15 cellular contexts compared by ENCODE assay signal in genomic region chr22:22062306-22062793, GRCh38.
DNase-seq lines count a peak whose midpoint lies in the region; ATAC-seq, FAIRE-seq and TF ChIP-seq lines count a peak whose summit lies in the region.
"Had no signal": no experiment of that assay in that cellular context is flagged by ENCODE, and none has a peak within 500 bp of the region (broad histone marks: within the 10 kb centered on the region; RNA-seq: fewer than 3 reads in every experiment).

No MANE protein-coding gene starts in this region.

- no peak overlapping the region for H3K4me2 ChIP-seq in K562 (ENCODE audit: insufficient read depth, low read length)

- POLR2A ChIA-PET in K562 (lab: Yijun Ruan, JAX) = interaction anchor here (0.6 to 12.9 kb wide), 15 partner anchors 8 to 883 kb away, joined by 3 to 110 read pairs (median 3); no protein-coding TSS in a partner anchor
- POLR2A ChIA-PET in CD8-positive, alpha-beta T cell (lab: Charles Lee) = no interaction called here

- peaks cover 47% of the 10 kb centered on the region for H3K4me1 Mint-ChIP-seq in CD14-positive monocyte
- no peaks in the 10 kb centered on the region for H3K4me1 Mint-ChIP-seq in CD8-positive, alpha-beta T cell (ENCODE audit: low read depth)

- H3K79me2 ChIP-seq in K562 (ENCODE audit: control insufficient read depth, insufficient read depth, low read length) = no peaks in the 10 kb centered on the region

- H3K9me3 Mint-ChIP-seq in CD14-positive monocyte = peaks cover 0 to 2% (median 0%) of the 10 kb centered on the region in 7 donors
- no peaks in the 10 kb centered on the region for H3K9me3 Mint-ChIP-seq in CD8-positive, alpha-beta T cell

- H3K27me3 Mint-ChIP-seq in CD14-positive monocyte (ENCODE audit: low read depth in 3 of 3) = peaks cover 0 to 3% (median 2%) of the 10 kb centered on the region in 3 donors
- H3K27me3 Mint-ChIP-seq in CD8-positive, alpha-beta T cell (ENCODE audit: low read depth) = peaks cover 32% of the 10 kb centered on the region

- in situ Hi-C loops in K562 (cut with MboI) = no loop called here

- H3K4me3 Mint-ChIP-seq in CD14-positive monocyte = peak overlapping the region in 1 of 2 donors; percentile 16
- H3K4me3 Mint-ChIP-seq in CD8-positive, alpha-beta T cell = no peak overlapping the region
- H3K4me3 Mint-ChIP-seq: H9 had no signal

- FAIRE-seq in K562 (lab: Jason Lieb, UNC) = no peak
- FAIRE-seq: A549, GM12878, GM18507, HTR-8/SVneo had no signal

- H2AFZ ChIP-seq in K562 (ENCODE audit: low read depth, low read length) = no peak overlapping the region

- no peaks in the 10 kb centered on the region for H3K36me3 Mint-ChIP-seq in CD14-positive monocyte
- H3K36me3 Mint-ChIP-seq in CD8-positive, alpha-beta T cell = no peaks in the 10 kb centered on the region

- ATAC-seq in K562 = no peak
- ATAC-seq in CD8-positive, alpha-beta T cell = no peak

- H4K20me1 ChIP-seq in K562 (replicated peaks; ENCODE audit: control insufficient read depth, insufficient read depth, low read length) = 0 out of 2 replicates have a peak, but pooled peaks cover 3% of the 10 kb centered on the region

- intact Hi-C loops in CD14-positive monocyte (cut with micrococcal nuclease) = loop anchor here (5.0 kb wide), 3 partner anchors 35 to 95 kb away; no protein-coding TSS in a partner anchor
- intact Hi-C loops in K562 (cut with micrococcal nuclease) = loop anchor here (5.0 kb wide), 3 partner anchors 40 to 280 kb away; no protein-coding TSS in a partner anchor
- intact Hi-C loops in CD8-positive, alpha-beta T cell (cut with DNase I, micrococcal nuclease) = no loop called here
- intact Hi-C loops in tibial artery (cut with DNase I; ENCODE audit: low total_unique reads) = no loop called here

- H3K4me3 ChIP-seq in HL-60 (replicated peaks; ENCODE audit: insufficient read depth, low read length) = no peak overlapping the region
- H3K4me3 ChIP-seq in K562 = no peak overlapping the region
- H3K4me3 ChIP-seq in neutrophil (ENCODE audit: low read depth in 1 of 2, low read length in 1 of 2) = peak overlapping the region in 1 of 2 experiments; percentile 43
- H3K4me3 ChIP-seq in CD8-positive, alpha-beta T cell (ENCODE audit: low read depth, low read length) = no peak overlapping the region
- H3K4me3 ChIP-seq in tibial artery = no peak overlapping the region
- H3K4me3 ChIP-seq: A549, GM12878 had no signal

- no TSS peak for BruUV-seq in K562 (replicated peaks; lab: Mats Ljungman, UMichigan)

- 21% methylated on average over 2 of the region's 2 CpGs for WGBS in K562 (ENCODE audit: insufficient coverage, low coverage, missing lambda C conversion rate)

- H3K9ac ChIP-seq in K562 (ENCODE audit: insufficient read depth in 1 of 2, low read depth in 2 of 2, low read length in 2 of 2) = no peak overlapping the region

- TF ChIP-seq RAD21 in K562 (CRISPR knock-in tag; conservative IDR thresholded peaks at IDR 0.05 in 1 of 2, IDR thresholded peaks at IDR 0.05 in 1 of 2) = no peak

- H3K27me3 ChIP-seq in HL-60 (ENCODE audit: insufficient read depth, poor library complexity, severe bottlenecking) (no peaks in the 10 kb centered on the region), K562 (ENCODE audit: control insufficient read depth in 2 of 2, insufficient read depth in 2 of 2, low read length in 2 of 2) (peaks cover 28 to 33% of the 10 kb centered on the region in 2 experiments), neutrophil (no peaks in the 10 kb centered on the region), tibial artery (peaks cover 0 to 11% of the 10 kb centered on the region in 2 donors)
- H3K27me3 ChIP-seq in CD8-positive, alpha-beta T cell (ENCODE audit: insufficient read depth, low read length) = no peaks in the 10 kb centered on the region

- H3K9me1 ChIP-seq in K562 (ENCODE audit: control insufficient read depth, insufficient read depth, low read length) = no peaks in the 10 kb centered on the region

- CTCF ChIA-PET in K562 (lab: Yijun Ruan, JAX; ENCODE audit: low intra/inter-chr PET ratio) = interaction anchor here (0.6 to 4.1 kb wide), 6 partner anchors 17 to 144 kb away, joined by 3 to 19 read pairs (median 12); no protein-coding TSS in a partner anchor
- CTCF ChIA-PET in CD8-positive, alpha-beta T cell (lab: Charles Lee) = no interaction called here

- H3K27ac ChIP-seq in HL-60 (replicated peaks) (peak overlapping the region; percentile 96), K562 (ENCODE audit: extremely low read depth, low read depth, low read length) (no peak overlapping the region), neutrophil (peak overlapping the region; percentile 77), tibial artery (no peak overlapping the region)
- no peak overlapping the region for H3K27ac ChIP-seq in CD8-positive, alpha-beta T cell (ENCODE audit: low read depth, low read length)
- H3K27ac ChIP-seq: A549 had no signal

- H3K9me3 ChIP-seq in K562 (replicated peaks; ENCODE audit: control insufficient read depth, insufficient read depth, low read depth, low read length) (no peaks in the 10 kb centered on the region), neutrophil (no peaks in the 10 kb centered on the region), tibial artery (no peaks in the 10 kb centered on the region)
- H3K9me3 ChIP-seq in CD8-positive, alpha-beta T cell (ENCODE audit: low read length) = no peaks in the 10 kb centered on the region
- H3K9me3 ChIP-seq: A549, BE2C had no signal

- DNase-seq in CD14-positive monocyte (ENCODE audit: low spot score) (no peak), HL-60 (ENCODE audit: low read depth in 1 of 2, low spot score in 1 of 2) (no peak), K562 (ENCODE audit: extremely low read depth in 1 of 4, low spot score in 3 of 4) (no peak), NCI-H524 treated with DMSO at 0.1 percent for 48 hours (lab: John Stamatoyannopoulos, UW) (no peak), tibial artery (no peak)
- DNase-seq in CD8-positive, alpha-beta T cell = no peak
- DNase-seq: BE2C, Calu3, DMS 273 treated with DMSO at 0.1 percent for 48 hours, H9 had no signal

- no peak for TF ChIP-seq EP300 in K562 (IDR thresholded peaks at IDR 0.05; ENCODE audit: low read length)

- H3K36me3 ChIP-seq in K562 (ENCODE audit: control insufficient read depth, insufficient read depth, low read length) = no peaks in the 10 kb centered on the region
- no peaks in the 10 kb centered on the region for H3K36me3 ChIP-seq in neutrophil
- no peaks in the 10 kb centered on the region for H3K36me3 ChIP-seq in CD8-positive, alpha-beta T cell (ENCODE audit: insufficient read depth, low read length)
- no peaks in the 10 kb centered on the region for H3K36me3 ChIP-seq in tibial artery
- H3K36me3 ChIP-seq: BE2C had no signal

- H3K4me1 ChIP-seq in K562 (replicated peaks in 1 of 2; ENCODE audit: control insufficient read depth in 2 of 2, insufficient read depth in 2 of 2, low read length in 2 of 2) (peaks cover 3 to 5% of the 10 kb centered on the region in 2 experiments; a peak in 3 of 5 replicates), neutrophil (ENCODE audit: control insufficient read depth in 1 of 2, insufficient read depth in 1 of 2, low read depth in 1 of 2, low read length in 1 of 2) (peaks cover 42 to 44% of the 10 kb centered on the region in 2 experiments), tibial artery (peaks cover 0 to 6% (median 3%) of the 10 kb centered on the region in 4 donors)
- no peaks in the 10 kb centered on the region for H3K4me1 ChIP-seq in CD8-positive, alpha-beta T cell (ENCODE audit: insufficient read depth, low read length)
- H3K4me1 ChIP-seq: BE2C had no signal

- no peak for TF ChIP-seq POLR2A in K562 (conservative IDR thresholded peaks at IDR 0.05)

- TF ChIP-seq CTCF in CD14-positive monocyte (IDR thresholded peaks at IDR 0.05) (no peak), HL-60 (IDR thresholded peaks at IDR 0.05; ENCODE audit: insufficient read depth, low read length) (no peak), K562 (IDR thresholded peaks at IDR 0.05 in 2 of 3, conservative IDR thresholded peaks at IDR 0.05 in 1 of 3; ENCODE audit: insufficient read depth in 2 of 3, low read depth in 1 of 3, low read length in 3 of 3) (no peak), neutrophil (IDR thresholded peaks at IDR 0.05) (no peak), tibial artery (IDR thresholded peaks at IDR 0.05) (no peak)
- no peak for TF ChIP-seq CTCF in CD8-positive, alpha-beta T cell (IDR thresholded peaks at IDR 0.05)

- peak overlapping the region; percentile 82 to 99 (median 96) for H3K27ac Mint-ChIP-seq in CD14-positive monocyte
- no peak overlapping the region for H3K27ac Mint-ChIP-seq in CD8-positive, alpha-beta T cell
- H3K27ac Mint-ChIP-seq: H9 had no signal

TF ChIP-seq in K562, 482 proteins besides CTCF, POLR2A, EP300 and RAD21 (continues in another document):
- TF ChIP-seq MNT (conservative IDR thresholded peaks at IDR 0.05) = no peak
- TF ChIP-seq ZNF668 (CRISPR knock-in tag; IDR thresholded peaks at IDR 0.05) = 0 out of 2 replicates have a peak, but pooled peaks have one; percentile 16
- no peak for TF ChIP-seq NR1H2 (CRISPR knock-in tag; IDR thresholded peaks at IDR 0.05)
- TF ChIP-seq CCNT2 (IDR thresholded peaks at IDR 0.05; ENCODE audit: borderline replicate concordance, extremely low read depth, insufficient read length, low read depth, low read length) = no peak
- TF ChIP-seq CREB3L1 (IDR thresholded peaks at IDR 0.05; ENCODE audit: borderline replicate concordance, low read depth) = no peak
- TF ChIP-seq ZNF134 (CRISPR knock-in tag; conservative IDR thresholded peaks at IDR 0.05) = 0 out of 2 replicates have a peak, but pooled peaks have one; percentile 9

Comparison
In these comparisons a context has a peak if more than half of its experiments do, and no peak if none do; other contexts are left out.
1. H3K27ac ChIP-seq: peak in HL-60 (single experiment) and neutrophil (single experiment); none in K562 (single experiment), CD8-positive, alpha-beta T cell (single experiment) and tibial artery (0 of 2).
2. intact Hi-C loops: an anchor here in CD14-positive monocyte (5.0 kb wide) and K562 (5.0 kb wide); none called in CD8-positive, alpha-beta T cell and tibial artery.